ENCODE assay signal across 17 cellular contexts in genomic region chr16:88192601-88193000, GRCh38.
"Had no signal": no experiment of that assay in that cellular context is flagged by ENCODE, and none has a peak within 500 bp of the region (broad histone marks: within the 10 kb centered on the region; RNA-seq: fewer than 3 reads in every experiment).

No MANE protein-coding gene starts in this region.

- H3K36me3 ChIP-seq: heart left ventricle, pancreas, transverse colon had no signal

- H3K4me3 ChIP-seq: body of pancreas, heart left ventricle, lung, pancreas, transverse colon had no signal

- H3K27ac ChIP-seq: body of pancreas, heart left ventricle, pancreas, transverse colon had no signal

- FAIRE-seq: frontal cortex, islet of Langerhans, pancreas had no signal

- H3K4me1 ChIP-seq: body of pancreas, heart left ventricle, pancreas had no signal

- H3K27me3 ChIP-seq: body of pancreas, heart left ventricle, pancreas had no signal

- DNase-seq: activated effector memory CD4-positive, alpha-beta T cell treated with Interleukin-2 at 50 U/mL for 16 hours; activated naive CD4-positive, alpha-beta T cell treated with anti-CD3 and anti-CD28 coated beads, Interleukin-2, amount 50 U/mL, for 16 hours; activated T-cell treated with anti-CD3 and anti-CD28 coated beads, Interleukin-2, amount 50 U/mL, for 24 hours; amniotic stem cell; body of pancreas; cortex of kidney; effector CD8-positive, alpha-beta T cell; heart left ventricle; midbrain; pancreas; stimulated activated CD4-positive, alpha-beta T cell treated with anti-CD3 and anti-CD28 coated beads, Interleukin-2, amount 100 ng/mL, for 48 hours; stimulated activated naive B cell treated with anti-CD40 and anti-IgM and Interleukin-4, amounts not matched to agents 10 μg/mL and 1 μg/mL and 100 μg/mL, for 72 hours; T-helper 9 cell; transverse colon had no signal

- H3K9me3 ChIP-seq: body of pancreas, pancreas, transverse colon had no signal

- ATAC-seq: body of pancreas; heart left ventricle; pancreas; stimulated activated naive B cell treated with anti-CD40 and anti-IgM and Interleukin-4, amounts not matched to agents 10 μg/mL and 1 μg/mL and 100 μg/mL, for 72 hours had no signal
